ENCODE assay signal across 1 cellular context in the genomic region with DNA sequence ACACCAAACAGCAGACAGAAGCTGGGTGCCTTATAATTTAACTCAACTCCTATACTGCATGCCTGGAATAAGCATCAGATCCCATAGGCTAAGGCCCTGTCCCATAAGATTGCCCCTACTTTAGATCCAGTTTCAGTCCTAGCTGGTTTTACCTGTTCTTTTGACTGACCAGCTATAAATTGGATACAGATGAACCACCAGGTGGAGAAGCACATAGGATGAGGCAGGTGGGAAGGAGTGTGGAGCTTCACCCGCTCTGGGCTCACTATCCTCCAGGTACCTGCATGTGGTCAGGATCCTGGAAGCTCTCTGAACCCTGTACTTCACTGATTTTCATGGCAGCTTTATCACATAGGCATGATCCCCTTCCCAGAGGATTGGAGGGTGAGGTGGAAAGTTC.
TF ChIP-seq lines count a peak whose summit lies in the region.

No MANE protein-coding gene starts in this region.

TF ChIP-seq in IMR-90, 13 proteins besides CTCF, POLR2A, EP300 and RAD21 (continued from another document):
- TF ChIP-seq, protein P1, sequence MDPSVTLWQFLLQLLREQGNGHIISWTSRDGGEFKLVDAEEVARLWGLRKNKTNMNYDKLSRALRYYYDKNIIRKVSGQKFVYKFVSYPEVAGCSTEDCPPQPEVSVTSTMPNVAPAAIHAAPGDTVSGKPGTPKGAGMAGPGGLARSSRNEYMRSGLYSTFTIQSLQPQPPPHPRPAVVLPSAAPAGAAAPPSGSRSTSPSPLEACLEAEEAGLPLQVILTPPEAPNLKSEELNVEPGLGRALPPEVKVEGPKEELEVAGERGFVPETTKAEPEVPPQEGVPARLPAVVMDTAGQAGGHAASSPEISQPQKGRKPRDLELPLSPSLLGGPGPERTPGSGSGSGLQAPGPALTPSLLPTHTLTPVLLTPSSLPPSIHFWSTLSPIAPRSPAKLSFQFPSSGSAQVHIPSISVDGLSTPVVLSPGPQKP (IDR thresholded peaks at IDR 0.05; ENCODE audit: borderline replicate concordance, low read depth, low read length) = no peak
- TF ChIP-seq, protein P2, sequence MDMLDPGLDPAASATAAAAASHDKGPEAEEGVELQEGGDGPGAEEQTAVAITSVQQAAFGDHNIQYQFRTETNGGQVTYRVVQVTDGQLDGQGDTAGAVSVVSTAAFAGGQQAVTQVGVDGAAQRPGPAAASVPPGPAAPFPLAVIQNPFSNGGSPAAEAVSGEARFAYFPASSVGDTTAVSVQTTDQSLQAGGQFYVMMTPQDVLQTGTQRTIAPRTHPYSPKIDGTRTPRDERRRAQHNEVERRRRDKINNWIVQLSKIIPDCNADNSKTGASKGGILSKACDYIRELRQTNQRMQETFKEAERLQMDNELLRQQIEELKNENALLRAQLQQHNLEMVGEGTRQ (IDR thresholded peaks at IDR 0.05; ENCODE audit: low read depth, low read length) = no peak
